Comparison of ENCODE assay signal across 8 cellular contexts in the genomic region with DNA sequence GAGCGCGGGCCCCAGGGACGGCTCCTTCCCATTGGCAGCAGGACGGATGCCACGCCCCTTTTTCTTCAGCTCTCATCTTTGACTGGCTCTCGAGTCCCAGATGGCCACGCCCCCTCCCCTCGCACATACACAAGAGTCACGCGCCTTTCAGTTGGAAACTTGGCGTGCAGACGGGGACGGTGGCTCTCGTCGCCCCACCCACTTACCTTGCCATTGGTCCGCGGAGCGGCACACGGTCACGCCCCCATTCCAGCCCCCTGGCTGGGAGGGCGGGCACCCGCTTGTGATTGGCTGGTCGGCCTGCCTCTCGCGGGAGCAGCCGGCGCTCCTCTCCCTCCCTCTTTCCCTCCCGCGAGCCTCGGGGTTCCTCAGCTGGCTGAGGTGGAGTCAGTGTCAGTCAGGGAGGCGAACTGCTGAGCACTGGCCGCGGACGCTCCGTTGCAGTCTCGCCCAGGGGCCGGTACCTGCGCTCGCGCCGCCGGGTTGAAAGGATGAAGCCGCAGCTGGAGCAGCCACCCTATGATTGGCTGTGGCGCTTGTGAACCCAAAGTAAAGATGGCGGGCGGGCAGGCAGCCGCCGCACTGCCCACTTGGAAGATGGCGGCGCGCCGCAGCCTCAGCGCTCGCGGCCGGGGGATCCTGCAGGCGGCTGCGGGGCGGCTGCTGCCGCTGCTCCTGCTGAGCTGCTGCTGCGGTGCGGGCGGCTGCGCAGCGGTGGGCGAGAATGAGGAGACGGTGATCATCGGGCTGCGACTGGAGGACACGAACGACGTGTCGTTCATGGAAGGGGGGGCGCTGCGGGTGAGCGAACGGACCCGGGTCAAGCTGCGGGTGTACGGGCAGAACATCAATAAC. TPM values are rescaled to one million over a fixed set of nuclear protein-coding genes. Genes with fewer than 3 reads are reported as not detected.
DNase-seq lines count a peak whose midpoint lies in the region; ATAC-seq and TF ChIP-seq lines count a peak whose summit lies in the region.

Gene CNNM2, plus strand, starts transcription at position 333 of the 855 bp plus-strand sequence. Its CDS starts 187 bp downstream, at position 520.

- peak within 1 kb of the TSS; percentile 82 for H3K27ac ChIP-seq in neutrophil
- peak within 1 kb of the TSS; percentile 97 for H3K27ac ChIP-seq in substantia nigra (ENCODE audit: low read depth, low read length, poor library complexity, severe bottlenecking)

- no peaks in the 10 kb centered on the region for H3K36me3 ChIP-seq in neutrophil

- H3K9me3 ChIP-seq in neutrophil = no peaks in the 10 kb centered on the region

- TF ChIP-seq POLR2A in NB4 (IDR thresholded peaks at IDR 0.05; ENCODE audit: extremely low read depth, insufficient read length) = peak; percentile 43

- peaks cover 35 to 37% of the 10 kb centered on the region in 2 experiments for H3K4me1 ChIP-seq in neutrophil (ENCODE audit: control insufficient read depth in 1 of 2, insufficient read depth in 1 of 2, low read depth in 1 of 2, low read length in 1 of 2)

- ATAC-seq in HG02571 (IDR thresholded peaks at IDR 0.05; ENCODE audit: unreplicated experiment) = peak; percentile 93

- peak within 1 kb of the TSS; percentile 88 for H3K4me3 ChIP-seq in GM08714 (ENCODE audit: low read length)
- H3K4me3 ChIP-seq in NB4 (ENCODE audit: low read depth, low read length) = peak within 1 kb of the TSS; percentile 72
- peak within 1 kb of the TSS; percentile 82 to 98 for H3K4me3 ChIP-seq in neutrophil (ENCODE audit: low read depth in 1 of 2, low read length in 1 of 2)

- DNase-seq in NB4 (ENCODE audit: low read depth) (peak; percentile 100), SK-N-DZ (ENCODE audit: low spot score) (peak; percentile 100), germinal center (ENCODE audit: low spot score) (peak; percentile 97), substantia nigra (lab: John Stamatoyannopoulos, UW) (peak; percentile 89 to 100 (median 99))
- peak; percentile 100 for DNase-seq in activated naive CD4-positive, alpha-beta T cell treated with anti-CD3 and anti-CD28 coated beads, Interleukin-2, amount 50 U/mL, for 16 hours

- H3K27me3 ChIP-seq in neutrophil = peaks cover 49% of the 10 kb centered on the region

- TF ChIP-seq CTCF in NB4 (IDR thresholded peaks at IDR 0.05; ENCODE audit: low read depth, low read length) (no peak), neutrophil (IDR thresholded peaks at IDR 0.05) (peak; percentile 7)

RNA-seq across cellular contexts. Expression of gene CNNM2, which starts in this region (rescaled TPM):
- polyA plus RNA-seq in SK-N-DZ (2014; cell fraction: cytosol; rRNA removed) = 4.6 and 5.5 TPM in 2 replicates
- 2.1 and 5.5 TPM in 2 replicates for polyA plus RNA-seq in SK-N-DZ (2014; cell fraction: nucleus; rRNA removed)

Comparison
In these comparisons a context has a peak if more than half of its experiments do, and no peak if none do; other contexts are left out.
1. Peak in every context shown above with its lines: DNase-seq, ATAC-seq, H3K4me3 ChIP-seq and H3K27ac ChIP-seq.